1 cellular context compared by ENCODE assay signal in the genomic region with DNA sequence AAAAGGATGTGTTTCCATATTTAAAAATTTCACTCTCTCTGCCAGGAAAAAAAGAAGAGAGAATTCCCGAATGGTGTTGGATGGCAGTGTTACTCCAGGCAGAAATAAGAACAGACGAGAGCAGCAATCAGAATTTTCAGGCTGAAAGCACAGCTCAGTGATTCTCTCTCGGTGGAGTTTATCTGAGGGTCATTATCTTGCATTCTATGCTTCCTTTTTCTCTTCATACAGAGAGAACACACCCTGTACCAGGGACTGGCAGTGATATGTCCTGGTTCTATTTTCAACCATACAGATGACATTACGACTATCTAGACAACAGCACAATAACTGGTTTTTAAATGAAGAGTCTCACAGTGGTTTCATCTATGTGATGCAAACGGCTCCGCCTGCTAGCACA.
TF ChIP-seq lines count a peak whose summit lies in the region.

No MANE protein-coding gene starts in this region.

TF ChIP-seq in HepG2, 621 proteins besides CTCF, POLR2A, EP300 and RAD21:
- TF ChIP-seq SMAD1 (CRISPR knock-in tag; IDR thresholded peaks at IDR 0.05; ENCODE audit: borderline replicate concordance, low read depth) (no peak), HMG20A (CRISPR knock-in tag; IDR thresholded peaks at IDR 0.05; ENCODE audit: borderline replicate concordance) (no peak), ELF3 (CRISPR knock-in tag; IDR thresholded peaks at IDR 0.05) (no peak), TAF1 (CRISPR knock-in tag; IDR thresholded peaks at IDR 0.05) (no peak), GZF1 (CRISPR knock-in tag; IDR thresholded peaks at IDR 0.05) (no peak), ZNF20 (CRISPR knock-in tag; IDR thresholded peaks at IDR 0.05) (no peak), RXRA (CRISPR knock-in tag; IDR thresholded peaks at IDR 0.05) (no peak), TBP (CRISPR knock-in tag; IDR thresholded peaks at IDR 0.05) (no peak), ZFP36L1 (CRISPR knock-in tag; IDR thresholded peaks at IDR 0.05) (no peak), HOXA9 (CRISPR knock-in tag; IDR thresholded peaks at IDR 0.05; ENCODE audit: borderline replicate concordance) (no peak), HNRNPUL1 (IDR thresholded peaks at IDR 0.05; ENCODE audit: low read depth, low read length) (no peak), RBAK (CRISPR knock-in tag; IDR thresholded peaks at IDR 0.05) (no peak), ZNF350 (CRISPR knock-in tag; IDR thresholded peaks at IDR 0.05; ENCODE audit: borderline replicate concordance, low read depth) (no peak), KLF9 (CRISPR knock-in tag; IDR thresholded peaks at IDR 0.05; ENCODE audit: low read depth) (no peak), ZNF564 (CRISPR knock-in tag; IDR thresholded peaks at IDR 0.05) (no peak)
- TF ChIP-seq, protein P1, sequence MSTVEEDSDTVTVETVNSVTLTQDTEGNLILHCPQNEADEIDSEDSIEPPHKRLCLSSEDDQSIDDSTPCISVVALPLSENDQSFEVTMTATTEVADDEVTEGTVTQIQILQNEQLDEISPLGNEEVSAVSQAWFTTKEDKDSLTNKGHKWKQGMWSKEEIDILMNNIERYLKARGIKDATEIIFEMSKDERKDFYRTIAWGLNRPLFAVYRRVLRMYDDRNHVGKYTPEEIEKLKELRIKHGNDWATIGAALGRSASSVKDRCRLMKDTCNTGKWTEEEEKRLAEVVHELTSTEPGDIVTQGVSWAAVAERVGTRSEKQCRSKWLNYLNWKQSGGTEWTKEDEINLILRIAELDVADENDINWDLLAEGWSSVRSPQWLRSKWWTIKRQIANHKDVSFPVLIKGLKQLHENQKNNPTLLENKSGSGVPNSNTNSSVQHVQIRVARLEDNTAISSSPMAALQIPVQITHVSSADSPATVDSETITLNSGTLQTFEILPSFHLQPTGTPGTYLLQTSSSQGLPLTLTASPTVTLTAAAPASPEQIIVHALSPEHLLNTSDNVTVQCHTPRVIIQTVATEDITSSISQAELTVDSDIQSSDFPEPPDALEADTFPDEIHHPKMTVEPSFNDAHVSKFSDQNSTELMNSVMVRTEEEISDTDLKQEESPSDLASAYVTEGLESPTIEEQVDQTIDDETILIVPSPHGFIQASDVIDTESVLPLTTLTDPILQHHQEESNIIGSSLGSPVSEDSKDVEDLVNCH (CRISPR knock-in tag; IDR thresholded peaks at IDR 0.05), result no peak
- TF ChIP-seq, protein P2, sequence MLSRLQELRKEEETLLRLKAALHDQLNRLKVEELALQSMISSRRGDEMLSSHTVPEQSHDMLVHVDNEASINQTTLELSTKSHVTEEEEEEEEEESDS (CRISPR knock-in tag; IDR thresholded peaks at IDR 0.05; ENCODE audit: borderline replicate concordance), result no peak
- TF ChIP-seq, protein P3, sequence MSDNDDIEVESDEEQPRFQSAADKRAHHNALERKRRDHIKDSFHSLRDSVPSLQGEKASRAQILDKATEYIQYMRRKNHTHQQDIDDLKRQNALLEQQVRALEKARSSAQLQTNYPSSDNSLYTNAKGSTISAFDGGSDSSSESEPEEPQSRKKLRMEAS (IDR thresholded peaks at IDR 0.05), result no peak
- TF ChIP-seq, protein P4, sequence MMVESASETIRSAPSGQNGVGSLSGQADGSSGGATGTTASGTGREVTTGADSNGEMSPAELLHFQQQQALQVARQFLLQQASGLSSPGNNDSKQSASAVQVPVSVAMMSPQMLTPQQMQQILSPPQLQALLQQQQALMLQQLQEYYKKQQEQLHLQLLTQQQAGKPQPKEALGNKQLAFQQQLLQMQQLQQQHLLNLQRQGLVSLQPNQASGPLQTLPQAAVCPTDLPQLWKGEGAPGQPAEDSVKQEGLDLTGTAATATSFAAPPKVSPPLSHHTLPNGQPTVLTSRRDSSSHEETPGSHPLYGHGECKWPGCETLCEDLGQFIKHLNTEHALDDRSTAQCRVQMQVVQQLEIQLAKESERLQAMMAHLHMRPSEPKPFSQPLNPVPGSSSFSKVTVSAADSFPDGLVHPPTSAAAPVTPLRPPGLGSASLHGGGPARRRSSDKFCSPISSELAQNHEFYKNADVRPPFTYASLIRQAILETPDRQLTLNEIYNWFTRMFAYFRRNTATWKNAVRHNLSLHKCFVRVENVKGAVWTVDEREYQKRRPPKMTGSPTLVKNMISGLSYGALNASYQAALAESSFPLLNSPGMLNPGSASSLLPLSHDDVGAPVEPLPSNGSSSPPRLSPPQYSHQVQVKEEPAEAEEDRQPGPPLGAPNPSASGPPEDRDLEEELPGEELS (CRISPR knock-in tag; IDR thresholded peaks at IDR 0.05), result no peak
